In the genomic region with DNA sequence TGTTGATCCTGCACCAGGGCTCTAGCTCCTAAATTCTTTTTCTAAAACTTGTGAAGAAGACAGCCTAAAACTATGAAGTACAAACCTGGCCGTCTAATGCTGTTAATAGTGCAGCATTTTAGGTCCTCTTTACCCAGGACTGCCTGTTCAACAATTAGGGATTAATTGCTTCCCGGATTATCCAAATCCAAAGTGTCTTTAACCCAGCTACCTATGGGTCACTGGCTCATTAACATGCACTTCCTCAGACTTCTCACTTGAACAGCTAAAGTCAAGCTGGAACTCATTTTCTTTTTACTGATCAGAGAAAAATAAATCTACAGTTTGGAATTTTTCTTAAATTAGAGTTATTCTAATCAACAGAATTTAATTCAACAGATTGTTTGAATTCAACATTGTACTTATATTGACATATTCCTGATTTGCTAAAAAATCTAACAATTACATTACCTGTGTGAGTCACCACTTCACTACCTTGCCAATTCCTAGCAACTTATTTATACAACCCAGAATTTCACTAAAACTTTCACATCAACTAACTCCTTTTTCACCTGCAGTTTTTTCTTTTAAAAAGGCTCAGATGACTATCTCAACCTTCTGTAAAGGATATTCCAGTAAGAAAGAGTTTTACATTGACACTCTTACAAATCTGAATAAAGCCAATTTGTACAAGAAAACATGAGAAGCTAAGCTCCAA, we compare ENCODE assay signal across 8 cellular contexts. TPM values are rescaled to one million over a fixed set of nuclear protein-coding genes. Genes with fewer than 3 reads are reported as not detected.
DNase-seq lines count a peak whose midpoint lies in the region; ATAC-seq and TF ChIP-seq lines count a peak whose summit lies in the region.

No MANE protein-coding gene starts in this region.

- intact Hi-C loops in CD4-positive, alpha-beta T cell (cut with DNase I, micrococcal nuclease), result loop anchor here (5.0 to 10.0 kb wide), 3 partner anchors 209 to 409 kb away; partner anchors contain the start of genes ADSS2 (in 2 of the 2) and DESI2 (in 1 of the 2)

- H3K4me1 ChIP-seq in MM.1S (ENCODE audit: low read length), result 0 out of 2 replicates have a peak, but pooled peaks cover 9% of the 10 kb centered on the region
- peaks cover 38 to 39% of the 10 kb centered on the region in 2 donors for H3K4me1 ChIP-seq in duodenal mucosa (ENCODE audit: control insufficient read depth in 1 of 2, insufficient read depth in 2 of 2, low read length in 2 of 2)
- H3K4me1 ChIP-seq in neuronal stem cell (ENCODE audit: control insufficient read depth in 2 of 2, insufficient read depth in 1 of 2, low read depth in 1 of 2, low read length in 2 of 2), result peaks cover 7 to 18% of the 10 kb centered on the region in 2 donors

- H4K91ac ChIP-seq in neuronal stem cell (ENCODE audit: low read depth, low read length, poor library complexity), result no peak overlapping the region

- H3K36me3 ChIP-seq in MM.1S (replicated peaks; ENCODE audit: insufficient read depth, low read length) (peaks cover 50% of the 10 kb centered on the region), duodenal mucosa (ENCODE audit: control insufficient read depth in 1 of 2, insufficient read depth in 2 of 2, low read length in 2 of 2) (peaks cover 40 to 48% of the 10 kb centered on the region in 2 donors), neuronal stem cell (replicated peaks in 1 of 2; ENCODE audit: control insufficient read depth in 2 of 2, insufficient read depth in 2 of 2, low read length in 2 of 2) (peaks cover 24 to 70% of the 10 kb centered on the region in 2 donors)

- peaks cover 83% of the 10 kb centered on the region for H3K79me2 ChIP-seq in MM.1S (ENCODE audit: low read length)

- POLR2A ChIA-PET in CD4-positive, alpha-beta T cell (lab: Charles Lee), result interaction anchor here (2.4 to 22.6 kb wide), 5 partner anchors 8 to 181 kb away, joined by 11 to 1262 read pairs (median 141); partner anchors contain the start of gene COX20

- no CpG with 5 or more reads among the region's 2 CpGs for WGBS in neuronal stem cell (ENCODE audit: extremely low coverage in 2 of 2, insufficient read length in 2 of 2, insufficient replicate concordance in 1 of 2), 2 donors

- H3K9ac ChIP-seq in MM.1S (ENCODE audit: low read length) (peak overlapping the region; percentile 81; the same call in 1 of the 2 replicates), duodenal mucosa (ENCODE audit: low read depth in 1 of 2, low read length in 2 of 2) (peak overlapping the region in 1 of 2 donors; percentile 94), neuronal stem cell (ENCODE audit: low read depth, low read length, poor library complexity) (no peak overlapping the region)

- H3K9me3 Mint-ChIP-seq in CD4-positive, alpha-beta T cell, result no peaks in the 10 kb centered on the region

- peak overlapping the region; percentile 99 for H3K27ac ChIP-seq in CD4-positive, alpha-beta T cell (ENCODE audit: low read depth, low read length)
- no peak overlapping the region for H3K27ac ChIP-seq in MM.1S (ENCODE audit: low read length)
- H3K27ac ChIP-seq in duodenal mucosa (ENCODE audit: low read depth, low read length), result no peak overlapping the region
- H3K27ac ChIP-seq in neuronal stem cell (replicated peaks; ENCODE audit: low read length), result no peak overlapping the region

- H3K4me3 Mint-ChIP-seq in CD4-positive, alpha-beta T cell, result peak overlapping the region; percentile 87

- peaks cover 5% of the 10 kb centered on the region for H3K79me1 ChIP-seq in neuronal stem cell (ENCODE audit: low read depth, low read length)

- H2BK12ac ChIP-seq in neuronal stem cell (ENCODE audit: low read length), result no peak overlapping the region

- CTCF ChIA-PET in CD4-positive, alpha-beta T cell (lab: Charles Lee), result interaction anchor here (0.8 to 6.2 kb wide), 5 partner anchors 21 to 181 kb away, joined by 3 to 63 read pairs (median 10); partner anchors contain the start of gene COX20

- peaks cover 90% of the 10 kb centered on the region for H3K36me3 Mint-ChIP-seq in CD4-positive, alpha-beta T cell (ENCODE audit: low read depth)

- H3K4me2 ChIP-seq in MM.1S (ENCODE audit: low read depth, low read length), result peak overlapping the region; percentile 79
- H3K4me2 ChIP-seq in neuronal stem cell (ENCODE audit: insufficient read depth, low read length, poor library complexity, severe bottlenecking), result peak overlapping the region; percentile 37

- peaks cover 43% of the 10 kb centered on the region for H3F3A ChIP-seq in MM.1S (ENCODE audit: insufficient read depth, low read length)

- H2AK5ac ChIP-seq in neuronal stem cell (ENCODE audit: low read depth, low read length), result no peak overlapping the region

- peak overlapping the region; percentile 94 for H3K4me3 ChIP-seq in MM.1S (ENCODE audit: low read length)
- peak overlapping the region; percentile 89 to 96 for H3K4me3 ChIP-seq in duodenal mucosa (ENCODE audit: low read depth in 1 of 2, low read length in 2 of 2)
- peak overlapping the region in 1 of 2 donors; percentile 99 for H3K4me3 ChIP-seq in neuronal stem cell (ENCODE audit: low read length in 2 of 2)

- H2BK120ac ChIP-seq in neuronal stem cell (ENCODE audit: low read depth, low read length), result no peak overlapping the region

- no peaks in the 10 kb centered on the region for H3K27me3 ChIP-seq in CD4-positive, alpha-beta T cell (ENCODE audit: control insufficient read depth, insufficient read depth, low read length)
- H3K27me3 ChIP-seq in MM.1S (replicated peaks; ENCODE audit: insufficient read depth, low read length) (no peaks in the 10 kb centered on the region), duodenal mucosa (ENCODE audit: control insufficient read depth in 1 of 2, insufficient read depth in 2 of 2, low read length in 2 of 2) (no peaks in the 10 kb centered on the region), neuronal stem cell (ENCODE audit: control insufficient read depth in 3 of 3, insufficient read depth in 3 of 3, low read depth in 1 of 3, low read length in 3 of 3) (no peaks in the 10 kb centered on the region)

- no peak overlapping the region for H2BK5ac ChIP-seq in neuronal stem cell (ENCODE audit: low read length)

- peaks cover 5% of the 10 kb centered on the region for H3K27me3 Mint-ChIP-seq in CD4-positive, alpha-beta T cell

- no peaks in the 10 kb centered on the region for H3K9me2 ChIP-seq in MM.1S (replicated peaks; ENCODE audit: insufficient read depth, low read length)

- TF ChIP-seq CTCF in CD4-positive, alpha-beta T cell (IDR thresholded peaks at IDR 0.05), result no peak
- TF ChIP-seq CTCF in MM.1S (IDR thresholded peaks at IDR 0.05; ENCODE audit: low read length), result no peak

- no peaks in the 10 kb centered on the region for H3K9me3 ChIP-seq in CD4-positive, alpha-beta T cell (ENCODE audit: control insufficient read depth, low read length)
- H3K9me3 ChIP-seq in MM.1S (replicated peaks; ENCODE audit: insufficient read depth, low read length) (no peaks in the 10 kb centered on the region), duodenal mucosa (ENCODE audit: control insufficient read depth in 1 of 2, low read length in 2 of 2) (no peaks in the 10 kb centered on the region), neuronal stem cell (replicated peaks in 1 of 2; ENCODE audit: control insufficient read depth in 2 of 2, insufficient read depth in 1 of 2, low read depth in 1 of 2, low read length in 2 of 2) (peaks cover 0 to 2% of the 10 kb centered on the region in 2 donors)

- H4K20me1 ChIP-seq in MM.1S (ENCODE audit: insufficient read depth, low read length), result peaks cover 65% of the 10 kb centered on the region

- no peak for DNase-seq in CD4-positive, alpha-beta T cell
- DNase-seq in MM.1S (no peak), neuronal stem cell (ENCODE audit: low spot score) (no peak), cerebellum (ENCODE audit: low spot score) (no peak), NCI-H1105 treated with DMSO at 0.1 percent for 48 hours (lab: John Stamatoyannopoulos, UW) (no peak), medulla oblongata (ENCODE audit: extremely low spot score) (no peak)

- H3K4me1 Mint-ChIP-seq in CD4-positive, alpha-beta T cell (ENCODE audit: low read depth), result peaks cover 80% of the 10 kb centered on the region

- H4K8ac ChIP-seq in neuronal stem cell (ENCODE audit: low read depth, low read length), result no peak overlapping the region

- ATAC-seq in CD4-positive, alpha-beta T cell (ENCODE audit: poor library complexity), result no peak
- no peak for ATAC-seq in GM18907 (IDR thresholded peaks at IDR 0.05; ENCODE audit: unreplicated experiment)

- H3K14ac ChIP-seq in neuronal stem cell (ENCODE audit: low read length), result no peak overlapping the region

- H3K18ac ChIP-seq in neuronal stem cell (ENCODE audit: low read length), result no peak overlapping the region

- H3K4ac ChIP-seq in neuronal stem cell (ENCODE audit: low read length), result no peak overlapping the region

- H2BK15ac ChIP-seq in neuronal stem cell (ENCODE audit: low read length), result no peak overlapping the region

- H2AFZ ChIP-seq in MM.1S (ENCODE audit: low read length) (no peak overlapping the region), neuronal stem cell (ENCODE audit: low read length) (no peak overlapping the region)

- H3K27ac Mint-ChIP-seq in CD4-positive, alpha-beta T cell, result peak overlapping the region; percentile 98

- H3K23ac ChIP-seq in neuronal stem cell (ENCODE audit: low read depth, low read length, poor library complexity), result no peak overlapping the region

RNA-seq across cellular contexts. Expression of gene HNRNPU, which starts 3.3 kb away (rescaled TPM):
- total RNA-seq in CD4-positive, alpha-beta T cell, result 100 to 1,000 TPM; 415 TPM
- polyA plus RNA-seq in neuronal stem cell (2013, experiment 1 of 2), result 302 TPM
- polyA plus RNA-seq in neuronal stem cell (2013, experiment 2 of 2), result 312 TPM
- 402 TPM for total RNA-seq in cerebellum

RNA-seq across cellular contexts. Expression of gene COX20, which starts 25.6 kb away (rescaled TPM):
- total RNA-seq in CD4-positive, alpha-beta T cell, result 10 to 100 TPM; 14.5 to 16.8 TPM
- polyA plus RNA-seq in neuronal stem cell (2013, experiment 1 of 2), result 32.4 TPM
- 32.4 TPM for polyA plus RNA-seq in neuronal stem cell (2013, experiment 2 of 2)
- 65.5 TPM for total RNA-seq in cerebellum
